1 cellular context compared by ENCODE assay signal in the genomic region with DNA sequence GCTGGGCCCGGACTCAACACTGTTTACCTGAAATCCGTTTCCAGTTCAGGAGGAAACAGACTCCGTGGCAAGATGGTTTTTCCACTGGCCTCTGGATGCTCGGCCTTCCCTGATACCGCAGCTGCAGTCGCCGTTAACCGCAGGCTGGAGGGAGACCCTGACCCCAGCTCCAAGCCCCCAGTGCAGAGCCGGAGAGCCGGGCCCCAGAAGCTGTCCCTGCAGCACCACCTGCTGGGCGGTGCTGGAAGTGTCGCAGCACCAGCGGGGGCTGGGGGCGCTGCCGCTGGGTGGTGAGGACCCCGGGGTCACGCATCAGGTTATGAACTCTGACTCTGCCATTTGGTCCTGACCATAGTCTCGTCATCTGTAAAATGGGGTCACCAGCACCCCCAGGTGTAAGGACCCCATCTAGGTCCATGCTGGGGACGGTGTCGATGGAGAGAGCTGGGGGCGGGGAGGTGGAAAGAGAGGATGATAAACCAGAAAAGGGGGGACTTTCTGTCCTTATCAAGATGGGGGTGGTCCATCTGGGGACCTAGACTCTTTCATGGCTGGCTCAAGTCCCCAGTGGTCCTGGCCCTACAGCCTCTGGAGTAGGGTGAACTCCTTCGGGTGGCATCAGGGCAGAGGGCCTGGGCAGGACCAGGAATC.
TF ChIP-seq lines count a peak whose summit lies in the region.

No MANE protein-coding gene starts in this region.

TF ChIP-seq in HepG2, 621 proteins besides CTCF, POLR2A, EP300 and RAD21 (continued from another document and continues in another):
- TF ChIP-seq ZSCAN20 (CRISPR knock-in tag; IDR thresholded peaks at IDR 0.05; ENCODE audit: borderline replicate concordance) (peak; percentile 69; the same call in 1 of the 2 replicates), SMAD3 (CRISPR knock-in tag; IDR thresholded peaks at IDR 0.05) (no peak), SALL2 (CRISPR knock-in tag; IDR thresholded peaks at IDR 0.05) (0 out of 2 replicates have a peak, but pooled peaks have one; percentile 41), SOX5 (CRISPR knock-in tag; IDR thresholded peaks at IDR 0.05; ENCODE audit: borderline replicate concordance) (0 out of 2 replicates have a peak, but pooled peaks have one; percentile 14), ZNF414 (CRISPR knock-in tag; IDR thresholded peaks at IDR 0.05) (no peak), ZNF34 (CRISPR knock-in tag; IDR thresholded peaks at IDR 0.05; ENCODE audit: borderline replicate concordance) (no peak), ZNF713 (CRISPR knock-in tag; IDR thresholded peaks at IDR 0.05) (no peak), HCFC1 (IDR thresholded peaks at IDR 0.05; ENCODE audit: low read depth, low read length) (no peak), ELF1 (CRISPR knock-in tag; IDR thresholded peaks at IDR 0.05) (0 out of 2 replicates have a peak, but pooled peaks have one; percentile 28), PCBP1 (IDR thresholded peaks at IDR 0.05; ENCODE audit: borderline replicate concordance, low read depth, low read length) (peak; percentile 73; the same call in 1 of the 2 replicates), GATAD2A (CRISPR knock-in tag; IDR thresholded peaks at IDR 0.05) (0 out of 2 replicates have a peak, but pooled peaks have one; percentile 22), MEIS2 (CRISPR knock-in tag; IDR thresholded peaks at IDR 0.05) (0 out of 2 replicates have a peak, but pooled peaks have one; percentile 77), CHD4 (IDR thresholded peaks at IDR 0.05; ENCODE audit: borderline replicate concordance, low read length) (no peak), NRL (CRISPR knock-in tag; IDR thresholded peaks at IDR 0.05; ENCODE audit: borderline replicate concordance) (peak; percentile 20; the same call in 1 of the 2 replicates), NR2F6 (IDR thresholded peaks at IDR 0.05) (peak; percentile 26; the same call in 1 of the 2 replicates), NR2F6 (CRISPR knock-in tag; IDR thresholded peaks at IDR 0.05) (peak; percentile 45; the same call in 1 of the 2 replicates), ZNF788 (CRISPR knock-in tag; IDR thresholded peaks at IDR 0.05; ENCODE audit: borderline replicate concordance) (no peak), SMC3 (IDR thresholded peaks at IDR 0.05; ENCODE audit: low read length) (peak; percentile 45; the same call in 1 of the 2 replicates), AKAP8 (CRISPR knock-in tag; IDR thresholded peaks at IDR 0.05) (no peak), HOXD1 (CRISPR knock-in tag; IDR thresholded peaks at IDR 0.05) (0 out of 2 replicates have a peak, but pooled peaks have one; percentile 43), ZBTB42 (CRISPR knock-in tag; IDR thresholded peaks at IDR 0.05) (0 out of 2 replicates have a peak, but pooled peaks have one; percentile 33), ZSCAN25 (CRISPR knock-in tag; IDR thresholded peaks at IDR 0.05) (0 out of 2 replicates have a peak, but pooled peaks have one; percentile 33), ZBTB39 (CRISPR knock-in tag; IDR thresholded peaks at IDR 0.05) (no peak), NFAT5 (CRISPR knock-in tag; IDR thresholded peaks at IDR 0.05) (0 out of 2 replicates have a peak, but pooled peaks have one; percentile 65), MIER3 (CRISPR knock-in tag; IDR thresholded peaks at IDR 0.05; ENCODE audit: borderline replicate concordance) (peak; percentile 36; the same call in 1 of the 2 replicates), STAT5B (CRISPR knock-in tag; IDR thresholded peaks at IDR 0.05) (0 out of 2 replicates have a peak, but pooled peaks have one; percentile 10), PAX8 (CRISPR knock-in tag; IDR thresholded peaks at IDR 0.05; ENCODE audit: borderline replicate concordance) (no peak), TCF12 (IDR thresholded peaks at IDR 0.05) (no peak), TCF12 (CRISPR knock-in tag; IDR thresholded peaks at IDR 0.05) (no peak), TGIF2 (CRISPR knock-in tag; IDR thresholded peaks at IDR 0.05) (no peak), ZNF280B (CRISPR knock-in tag; IDR thresholded peaks at IDR 0.05; ENCODE audit: borderline replicate concordance) (peak; percentile 58; the same call in 1 of the 2 replicates), ZNF546 (CRISPR knock-in tag; conservative IDR thresholded peaks at IDR 0.05) (0 out of 2 replicates have a peak, but pooled peaks have one; percentile 37), NKX3-1 (CRISPR knock-in tag; IDR thresholded peaks at IDR 0.05) (0 out of 2 replicates have a peak, but pooled peaks have one; percentile 27)
- TF ChIP-seq, protein P1, sequence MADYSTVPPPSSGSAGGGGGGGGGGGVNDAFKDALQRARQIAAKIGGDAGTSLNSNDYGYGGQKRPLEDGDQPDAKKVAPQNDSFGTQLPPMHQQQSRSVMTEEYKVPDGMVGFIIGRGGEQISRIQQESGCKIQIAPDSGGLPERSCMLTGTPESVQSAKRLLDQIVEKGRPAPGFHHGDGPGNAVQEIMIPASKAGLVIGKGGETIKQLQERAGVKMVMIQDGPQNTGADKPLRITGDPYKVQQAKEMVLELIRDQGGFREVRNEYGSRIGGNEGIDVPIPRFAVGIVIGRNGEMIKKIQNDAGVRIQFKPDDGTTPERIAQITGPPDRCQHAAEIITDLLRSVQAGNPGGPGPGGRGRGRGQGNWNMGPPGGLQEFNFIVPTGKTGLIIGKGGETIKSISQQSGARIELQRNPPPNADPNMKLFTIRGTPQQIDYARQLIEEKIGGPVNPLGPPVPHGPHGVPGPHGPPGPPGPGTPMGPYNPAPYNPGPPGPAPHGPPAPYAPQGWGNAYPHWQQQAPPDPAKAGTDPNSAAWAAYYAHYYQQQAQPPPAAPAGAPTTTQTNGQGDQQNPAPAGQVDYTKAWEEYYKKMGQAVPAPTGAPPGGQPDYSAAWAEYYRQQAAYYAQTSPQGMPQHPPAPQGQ (CRISPR knock-in tag; IDR thresholded peaks at IDR 0.05; ENCODE audit: borderline replicate concordance), result 0 out of 2 replicates have a peak, but pooled peaks have one; percentile 59
- TF ChIP-seq, protein P2, sequence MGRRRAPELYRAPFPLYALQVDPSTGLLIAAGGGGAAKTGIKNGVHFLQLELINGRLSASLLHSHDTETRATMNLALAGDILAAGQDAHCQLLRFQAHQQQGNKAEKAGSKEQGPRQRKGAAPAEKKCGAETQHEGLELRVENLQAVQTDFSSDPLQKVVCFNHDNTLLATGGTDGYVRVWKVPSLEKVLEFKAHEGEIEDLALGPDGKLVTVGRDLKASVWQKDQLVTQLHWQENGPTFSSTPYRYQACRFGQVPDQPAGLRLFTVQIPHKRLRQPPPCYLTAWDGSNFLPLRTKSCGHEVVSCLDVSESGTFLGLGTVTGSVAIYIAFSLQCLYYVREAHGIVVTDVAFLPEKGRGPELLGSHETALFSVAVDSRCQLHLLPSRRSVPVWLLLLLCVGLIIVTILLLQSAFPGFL (CRISPR knock-in tag; IDR thresholded peaks at IDR 0.05), result 0 out of 2 replicates have a peak, but pooled peaks have one; percentile 59
- TF ChIP-seq, protein P3, sequence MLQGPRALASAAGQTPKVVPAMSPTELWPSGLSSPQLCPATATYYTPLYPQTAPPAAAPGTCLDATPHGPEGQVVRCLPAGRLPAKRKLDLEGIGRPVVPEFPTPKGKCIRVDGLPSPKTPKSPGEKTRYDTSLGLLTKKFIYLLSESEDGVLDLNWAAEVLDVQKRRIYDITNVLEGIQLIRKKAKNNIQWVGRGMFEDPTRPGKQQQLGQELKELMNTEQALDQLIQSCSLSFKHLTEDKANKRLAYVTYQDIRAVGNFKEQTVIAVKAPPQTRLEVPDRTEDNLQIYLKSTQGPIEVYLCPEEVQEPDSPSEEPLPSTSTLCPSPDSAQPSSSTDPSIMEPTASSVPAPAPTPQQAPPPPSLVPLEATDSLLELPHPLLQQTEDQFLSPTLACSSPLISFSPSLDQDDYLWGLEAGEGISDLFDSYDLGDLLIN (CRISPR knock-in tag; IDR thresholded peaks at IDR 0.05; ENCODE audit: borderline replicate concordance), result peak; percentile 66; the same call in 1 of the 2 replicates
- TF ChIP-seq, protein P4, sequence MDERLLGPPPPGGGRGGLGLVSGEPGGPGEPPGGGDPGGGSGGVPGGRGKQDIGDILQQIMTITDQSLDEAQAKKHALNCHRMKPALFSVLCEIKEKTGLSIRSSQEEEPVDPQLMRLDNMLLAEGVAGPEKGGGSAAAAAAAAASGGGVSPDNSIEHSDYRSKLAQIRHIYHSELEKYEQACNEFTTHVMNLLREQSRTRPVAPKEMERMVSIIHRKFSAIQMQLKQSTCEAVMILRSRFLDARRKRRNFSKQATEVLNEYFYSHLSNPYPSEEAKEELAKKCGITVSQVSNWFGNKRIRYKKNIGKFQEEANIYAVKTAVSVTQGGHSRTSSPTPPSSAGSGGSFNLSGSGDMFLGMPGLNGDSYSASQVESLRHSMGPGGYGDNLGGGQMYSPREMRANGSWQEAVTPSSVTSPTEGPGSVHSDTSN (CRISPR knock-in tag; IDR thresholded peaks at IDR 0.05), result no peak
- TF ChIP-seq, protein P5, sequence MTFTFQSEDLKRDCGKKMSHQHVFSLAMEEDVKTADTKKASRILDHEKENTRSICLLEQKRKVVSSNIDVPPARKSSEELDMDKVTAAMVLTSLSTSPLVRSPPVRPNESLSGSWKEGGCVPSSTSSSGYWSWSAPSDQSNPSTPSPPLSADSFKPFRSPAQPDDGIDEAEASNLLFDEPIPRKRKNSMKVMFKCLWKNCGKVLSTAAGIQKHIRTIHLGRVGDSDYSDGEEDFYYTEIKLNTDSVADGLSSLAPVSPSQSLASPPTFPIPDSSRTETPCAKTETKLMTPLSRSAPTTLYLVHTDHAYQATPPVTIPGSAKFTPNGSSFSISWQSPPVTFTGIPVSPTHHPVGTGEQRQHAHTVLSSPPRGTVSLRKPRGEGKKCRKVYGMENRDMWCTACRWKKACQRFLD (CRISPR knock-in tag; IDR thresholded peaks at IDR 0.05; ENCODE audit: borderline replicate concordance), result peak; percentile 60; the same call in 1 of the 2 replicates
